ENCODE assay signal across 8 cellular contexts in genomic region chr21:34074283-34075098, GRCh38. TPM values are rescaled to one million over a fixed set of nuclear protein-coding genes. Genes with fewer than 3 reads are reported as not detected.
A peak's percentile ranks its signal among the peaks of the same experiment; 100 is the strongest.
DNase-seq lines count a peak whose midpoint lies in the region; TF ChIP-seq lines count a peak whose summit lies in the region.

No MANE protein-coding gene starts in this region.

- 16% methylated on average over 32 of the region's 32 CpGs for WGBS in esophagus muscularis mucosa

- H3K27ac ChIP-seq in esophagus muscularis mucosa (replicated peaks in 1 of 4) (peak overlapping the region; percentile 15 to 90 (median 84)), neutrophil (peak overlapping the region; percentile 52)

- TF ChIP-seq CTCF in esophagus muscularis mucosa (IDR thresholded peaks at IDR 0.05) (no peak), neutrophil (IDR thresholded peaks at IDR 0.05) (no peak)

- no peaks in the 10 kb centered on the region for H3K27me3 Mint-ChIP-seq in T-helper 1 cell treated with Interleukin-12 subunit alpha and Interleukin-12 subunit beta and Interleukin-4 antibody, amounts not matched to agents 30 μg/mL and 1 μg/mL, for 36 hours (ENCODE audit: low read depth)

- DNase-seq in NOMO-1 treated with DMSO at 0.1 percent for 48 hours (lab: John Stamatoyannopoulos, UW; ENCODE audit: unreplicated experiment): peak; percentile 21
- no peak for DNase-seq in NOMO-1 treated with dmso at 0.1 percent for 144 hours (lab: John Stamatoyannopoulos, UW; ENCODE audit: unreplicated experiment)
- no peak for DNase-seq in esophagus muscularis mucosa (ENCODE audit: extremely low spot score)
- DNase-seq in SK-N-DZ (ENCODE audit: low spot score): no peak
- no peak for DNase-seq in islet precursor cell
- no peak for DNase-seq in HuH-7 (ENCODE audit: low spot score)

- H3K36me3 ChIP-seq in esophagus muscularis mucosa (no peaks in the 10 kb centered on the region), neutrophil (no peaks in the 10 kb centered on the region)

- no peaks in the 10 kb centered on the region for H3K9me3 Mint-ChIP-seq in T-helper 1 cell treated with Interleukin-12 subunit alpha and Interleukin-12 subunit beta and Interleukin-4 antibody, amounts not matched to agents 30 μg/mL and 1 μg/mL, for 36 hours

- H3K4me3 Mint-ChIP-seq in T-helper 1 cell treated with Interleukin-12 subunit alpha and Interleukin-12 subunit beta and Interleukin-4 antibody, amounts not matched to agents 30 μg/mL and 1 μg/mL, for 36 hours: peak overlapping the region; percentile 91

- no peak for TF ChIP-seq EP300 in esophagus muscularis mucosa (IDR thresholded peaks at IDR 0.05)

- no peaks in the 10 kb centered on the region for H3K9me3 ChIP-seq in esophagus muscularis mucosa
- no peaks in the 10 kb centered on the region for H3K9me3 ChIP-seq in neutrophil

- H3K27ac Mint-ChIP-seq in T-helper 1 cell treated with Interleukin-12 subunit alpha and Interleukin-12 subunit beta and Interleukin-4 antibody, amounts not matched to agents 30 μg/mL and 1 μg/mL, for 36 hours: peak overlapping the region; percentile 89

- H3K4me3 ChIP-seq in esophagus muscularis mucosa (peak overlapping the region; percentile 78 to 88 (median 81)), neutrophil (ENCODE audit: low read depth in 1 of 2, low read length in 1 of 2) (peak overlapping the region; percentile 59 to 81)

- no peak for TF ChIP-seq POLR2A in esophagus muscularis mucosa (IDR thresholded peaks at IDR 0.05; ENCODE audit: low read depth)

- intact Hi-C loops in esophagus muscularis mucosa (cut with DNase I): loop anchor here (5.0 kb wide), 4 partner anchors 128 to 273 kb away; no protein-coding TSS in a partner anchor

- H3K4me1 ChIP-seq in esophagus muscularis mucosa: peaks cover 21 to 58% (median 52%) of the 10 kb centered on the region in 4 donors
- H3K4me1 ChIP-seq in neutrophil (ENCODE audit: control insufficient read depth in 1 of 2, insufficient read depth in 1 of 2, low read depth in 1 of 2, low read length in 1 of 2): peaks cover 29 to 35% of the 10 kb centered on the region in 2 experiments

- peaks cover 44% of the 10 kb centered on the region for H3K36me3 Mint-ChIP-seq in T-helper 1 cell treated with Interleukin-12 subunit alpha and Interleukin-12 subunit beta and Interleukin-4 antibody, amounts not matched to agents 30 μg/mL and 1 μg/mL, for 36 hours (ENCODE audit: low read depth)

- H3K27me3 ChIP-seq in esophagus muscularis mucosa (no peaks in the 10 kb centered on the region), neutrophil (peaks cover 7% of the 10 kb centered on the region)

- H3K4me1 Mint-ChIP-seq in T-helper 1 cell treated with Interleukin-12 subunit alpha and Interleukin-12 subunit beta and Interleukin-4 antibody, amounts not matched to agents 30 μg/mL and 1 μg/mL, for 36 hours (ENCODE audit: low read depth): peaks cover 53% of the 10 kb centered on the region

RNA-seq across cellular contexts. Expression of gene MRPS6, which starts 1.1 kb away (rescaled TPM):
- total RNA-seq in esophagus muscularis mucosa: 10 to 100 TPM; 19.5 to 44.0 (median 40.9) TPM
- 24.0 and 29.0 TPM in 2 replicates for polyA plus RNA-seq in SK-N-DZ (2014; cell fraction: cytosol; rRNA removed)
- polyA plus RNA-seq in SK-N-DZ (2014; cell fraction: nucleus; rRNA removed): 16.5 and 34.2 TPM in 2 replicates

RNA-seq across cellular contexts. Expression of gene SLC5A3, which starts 1.1 kb away (rescaled TPM):
- total RNA-seq in esophagus muscularis mucosa: 10 to 100 TPM in 3 of 4 donors, 1 to 10 TPM in 1; 7.3 to 15.4 (median 13.1) TPM
- 7.4 and 7.7 TPM in 2 replicates for polyA plus RNA-seq in SK-N-DZ (2014; cell fraction: cytosol; rRNA removed)
- polyA plus RNA-seq in SK-N-DZ (2014; cell fraction: nucleus; rRNA removed): 5.9 and 7.1 TPM in 2 replicates
